In the genomic region with DNA sequence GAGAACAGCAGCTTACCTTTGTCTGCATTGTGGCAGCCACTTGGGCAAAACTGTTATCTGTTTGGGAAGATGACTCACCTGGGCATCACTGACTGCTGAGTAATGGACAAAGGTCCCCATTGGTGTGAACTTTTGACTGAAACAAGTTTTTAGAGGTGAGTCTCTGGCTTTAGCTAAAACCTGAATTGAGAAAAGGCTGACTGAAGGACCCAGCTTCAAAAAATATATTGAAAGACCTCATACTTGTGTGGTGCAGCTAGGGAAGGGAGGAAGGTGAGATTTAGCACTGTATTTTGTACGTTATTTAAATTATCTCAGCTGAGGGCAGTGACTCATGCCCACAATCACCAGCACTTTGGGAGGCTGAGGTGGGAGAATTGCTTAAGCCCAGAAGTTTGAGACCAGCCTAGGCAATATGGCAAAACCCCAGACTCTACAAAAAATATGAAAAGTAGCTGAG, we compare ENCODE assay signal across 12 cellular contexts. TPM values are rescaled to one million over a fixed set of nuclear protein-coding genes. Genes with fewer than 3 reads are reported as not detected.
DNase-seq lines count a peak whose midpoint lies in the region; ATAC-seq and TF ChIP-seq lines count a peak whose summit lies in the region.
"Had no signal": no experiment of that assay in that cellular context is flagged by ENCODE, and none has a peak within 500 bp of the region (broad histone marks: within the 10 kb centered on the region; RNA-seq: fewer than 3 reads in every experiment).

No MANE protein-coding gene starts in this region.

- no peaks in the 10 kb centered on the region for H3K27me3 ChIP-seq in sigmoid colon
- H3K27me3 ChIP-seq: upper lobe of left lung had no signal

- no peak overlapping the region for H3K27ac ChIP-seq in sigmoid colon
- H3K27ac ChIP-seq: coronary artery, upper lobe of left lung, VCaP had no signal

- POLR2A ChIA-PET in activated CD4-positive, alpha-beta memory T cell treated with anti-CD3 and anti-CD28 coated beads for 36 hours (lab: Charles Lee): interaction anchor here (1.0 kb wide), 1 partner anchor 9 kb away, joined by 3 read pairs; no protein-coding TSS in a partner anchor

- H3K9me3 ChIP-seq in sigmoid colon: no peaks in the 10 kb centered on the region
- H3K9me3 ChIP-seq: upper lobe of left lung had no signal

- no peak overlapping the region for H3K4me3 Mint-ChIP-seq in activated CD4-positive, alpha-beta memory T cell treated with anti-CD3 and anti-CD28 coated beads for 36 hours

- TF ChIP-seq POLR2A in sigmoid colon (IDR thresholded peaks at IDR 0.05): no peak

- CTCF ChIA-PET in activated CD4-positive, alpha-beta memory T cell treated with anti-CD3 and anti-CD28 coated beads for 36 hours (lab: Charles Lee): interaction anchor here (0.5 to 2.1 kb wide), 2 partner anchors 9 to 1532 kb away, joined by 3 to 11 read pairs; no protein-coding TSS in a partner anchor

- peak; percentile 10 for ATAC-seq in left lobe of liver

- TF ChIP-seq CTCF in sigmoid colon (IDR thresholded peaks at IDR 0.05): no peak

- H3K4me1 Mint-ChIP-seq in activated CD4-positive, alpha-beta memory T cell treated with anti-CD3 and anti-CD28 coated beads for 36 hours (ENCODE audit: low read depth): peaks cover 14% of the 10 kb centered on the region

- peaks cover 4% of the 10 kb centered on the region for H3K36me3 Mint-ChIP-seq in activated CD4-positive, alpha-beta memory T cell treated with anti-CD3 and anti-CD28 coated beads for 36 hours

- H3K4me1 ChIP-seq in sigmoid colon: peaks cover 4 to 12% (median 10%) of the 10 kb centered on the region in 4 donors

- H3K4me3 ChIP-seq in sigmoid colon: no peak overlapping the region
- H3K4me3 ChIP-seq: coronary artery, upper lobe of left lung had no signal

- intact Hi-C loops in activated CD4-positive, alpha-beta memory T cell treated with anti-CD3 and anti-CD28 coated beads for 36 hours (cut with micrococcal nuclease): no loop called here
- intact Hi-C loops in sigmoid colon (cut with DNase I): loop anchor here (5.0 to 10.0 kb wide), 8 partner anchors 153 to 826 kb away; no protein-coding TSS in a partner anchor

- H3K27me3 Mint-ChIP-seq in activated CD4-positive, alpha-beta memory T cell treated with anti-CD3 and anti-CD28 coated beads for 36 hours: no peaks in the 10 kb centered on the region

- no peaks in the 10 kb centered on the region for H3K9me3 Mint-ChIP-seq in activated CD4-positive, alpha-beta memory T cell treated with anti-CD3 and anti-CD28 coated beads for 36 hours

- no peak for TF ChIP-seq EP300 in sigmoid colon (IDR thresholded peaks at IDR 0.05)

- in situ Hi-C loops in ACHN (cut with HindIII; ENCODE audit: low pct_ligation_motif_present, low pct_unique_long_range_greater_than_20kb, low sequenced_read_pairs): loop anchor here (10.0 kb wide), 1 partner anchor 156 kb away; no protein-coding TSS in a partner anchor

- H3K27ac Mint-ChIP-seq in activated CD4-positive, alpha-beta memory T cell treated with anti-CD3 and anti-CD28 coated beads for 36 hours: peak overlapping the region; percentile 49

- 85 to 89% methylated on average over 1 of the region's 1 CpG for WGBS in sigmoid colon, 2 donors

- DNase-seq in ELR (ENCODE audit: low read depth) (peak; percentile 75), M059J (ENCODE audit: low read depth) (peak; percentile 91), left lobe of liver (ENCODE audit: low spot score) (peak; percentile 70), ACHN (no peak), ecto neural progenitor cell (ENCODE audit: low spot score) (no peak), sigmoid colon (no peak)
- peak; percentile 43 for DNase-seq in activated CD4-positive, alpha-beta memory T cell treated with anti-CD3 and anti-CD28 coated beads for 36 hours
- DNase-seq: activated naive CD4-positive, alpha-beta T cell; head of caudate nucleus; upper lobe of left lung had no signal

- H3K36me3 ChIP-seq in sigmoid colon: no peaks in the 10 kb centered on the region

RNA-seq across cellular contexts. Expression of a gene that starts 4.5 kb away (rescaled TPM):
- total RNA-seq in M059J (2014; rRNA removed; shearing (Covaris generic)): 273 and 282 TPM in 2 replicates
- 10 to 100 TPM; 50.1 to 52.1 TPM for total RNA-seq in activated CD4-positive, alpha-beta memory T cell treated with anti-CD3 and anti-CD28 coated beads for 36 hours
- total RNA-seq in left lobe of liver: 79.7 TPM
- total RNA-seq in sigmoid colon: 100 to 1,000 TPM in 3 of 4 donors, 10 to 100 TPM in 1; 71.7 to 182 (median 132) TPM
- 10 to 100 TPM; 26.4 to 57.7 (median 35.5) TPM for polyA plus RNA-seq in sigmoid colon

Comparison
In these comparisons a context has a peak if more than half of its experiments do, and no peak if none do; other contexts are left out.
1. DNase-seq: peak in ELR (single experiment), M059J (single experiment), activated CD4-positive, alpha-beta memory T cell treated with anti-CD3 and anti-CD28 coated beads for 36 hours (single experiment) and left lobe of liver (single experiment); none in ACHN (single experiment), ecto neural progenitor cell (single experiment) and sigmoid colon (single experiment).